ENCODE assay signal across 21 cellular contexts in genomic region chr1:159849972-159850371, GRCh38. TPM values are rescaled to one million over a fixed set of nuclear protein-coding genes. Genes with fewer than 3 reads are reported as not detected.
DNase-seq lines count a peak whose midpoint lies in the region; TF ChIP-seq lines count a peak whose summit lies in the region.
"Had no signal": no experiment of that assay in that cellular context is flagged by ENCODE, and none has a peak within 500 bp of the region (broad histone marks: within the 10 kb centered on the region; RNA-seq: fewer than 3 reads in every experiment).

No MANE protein-coding gene starts in this region.

- POLR2A ChIA-PET in A673 (lab: Charles Lee; ENCODE audit: low non-redundant PET), result no interaction called here

- no peak overlapping the region for H3K4me3 ChIP-seq in A673 (ENCODE audit: low read depth, low read length, poor library complexity, severe bottlenecking)
- no peak overlapping the region for H3K4me3 ChIP-seq in LNCaP clone FGC (ENCODE audit: low read depth, low read length)
- no peak overlapping the region for H3K4me3 ChIP-seq in brain microvascular endothelial cell (ENCODE audit: low read depth, low read length)
- H3K4me3 ChIP-seq in dorsolateral prefrontal cortex, result no peak overlapping the region
- H3K4me3 ChIP-seq: transverse colon had no signal

- no TSS peak for BruUV-seq in A673 (replicated peaks; lab: Mats Ljungman, UMichigan)

- H3K9me3 ChIP-seq in A673 (ENCODE audit: low read depth, low read length, poor library complexity, severe bottlenecking), result no peaks in the 10 kb centered on the region
- H3K9me3 ChIP-seq: transverse colon had no signal

- DNase-seq in A673 (ENCODE audit: low spot score), result peak; percentile 51
- peak; percentile 33 for DNase-seq in LNCaP clone FGC (ENCODE audit: low read depth)
- no peak for DNase-seq in brain microvascular endothelial cell
- peak; percentile 58 for DNase-seq in iris pigment epithelial cell (ENCODE audit: low read depth)
- no peak for DNase-seq in RPMI8226
- no peak for DNase-seq in dorsolateral prefrontal cortex
- DNase-seq in NCI-H510A treated with DMSO at 0.1 percent for 48 hours (lab: John Stamatoyannopoulos, UW), result no peak
- DNase-seq in NCI-H2029 (lab: John Stamatoyannopoulos, UW), result no peak
- DNase-seq: activated naive CD8-positive, alpha-beta T cell treated with anti-CD3 and anti-CD28 coated beads, Interleukin-2, amount 50 U/mL, for 24 hours; CD4-positive, alpha-beta T cell; DMS79; glutamatergic neuron; H7; KBM-7; NCI-H1105 treated with DMSO at 0.1 percent for 48 hours; NCI-H82; stimulated activated naive B cell treated with anti-CD40 and anti-IgM and Interleukin-4, amounts not matched to agents 10 μg/mL and 1 μg/mL and 100 μg/mL, for 72 hours; T-helper 1 cell; transverse colon had no signal

- TF ChIP-seq CTCF in A673 (conservative IDR thresholded peaks at IDR 0.05; ENCODE audit: low read depth, low read length) (no peak), LNCaP clone FGC (IDR thresholded peaks at IDR 0.05; ENCODE audit: control insufficient read depth, extremely low read depth, insufficient read depth) (no peak), brain microvascular endothelial cell (IDR thresholded peaks at IDR 0.05; ENCODE audit: low read depth, low read length, missing control alignments) (no peak), dorsolateral prefrontal cortex (IDR thresholded peaks at IDR 0.05 in 54 of 56, conservative IDR thresholded peaks at IDR 0.05 in 2 of 56; ENCODE audit: low read depth in 1 of 56, partially characterized antibody in 56 of 56) (no peak)

- H3K27ac ChIP-seq in A673 (ENCODE audit: low read depth, low read length, poor library complexity, severe bottlenecking) (no peak overlapping the region), brain microvascular endothelial cell (peak overlapping the region; percentile 77), dorsolateral prefrontal cortex (no peak overlapping the region)
- H3K27ac ChIP-seq: transverse colon had no signal

- H3K36me3 ChIP-seq in A673 (ENCODE audit: insufficient read depth, low read length, poor library complexity, severe bottlenecking), result no peaks in the 10 kb centered on the region
- H3K36me3 ChIP-seq in brain microvascular endothelial cell (replicated peaks), result no peaks in the 10 kb centered on the region
- H3K36me3 ChIP-seq: transverse colon had no signal

- CTCF ChIA-PET in A673 (lab: Charles Lee), result no interaction called here

- intact Hi-C loops in A673 (cut with micrococcal nuclease; ENCODE audit: unreplicated experiment), result no loop called here
- intact Hi-C loops in dorsolateral prefrontal cortex (cut with DNase I), result loop anchor here in 1 of 2 donors (5.0 kb wide), 1 partner anchor 37 kb away; no protein-coding TSS in a partner anchor

- peaks cover 9% of the 10 kb centered on the region for H3K4me1 ChIP-seq in A673 (ENCODE audit: insufficient read depth, low read length, poor library complexity, severe bottlenecking)

- H3K27me3 ChIP-seq in A673 (replicated peaks; ENCODE audit: insufficient read depth, low read depth, low read length, poor library complexity), result no peaks in the 10 kb centered on the region
- no peaks in the 10 kb centered on the region for H3K27me3 ChIP-seq in brain microvascular endothelial cell (replicated peaks)
- H3K27me3 ChIP-seq in dorsolateral prefrontal cortex, result no peaks in the 10 kb centered on the region
- H3K27me3 ChIP-seq: transverse colon had no signal

- in situ Hi-C loops in brain microvascular endothelial cell (cut with HindIII; ENCODE audit: low pct_ligation_motif_present, low sequenced_read_pairs), result no loop called here

RNA-seq across cellular contexts. Expression of gene VSIG8, which starts 12.5 kb away (rescaled TPM):
- total RNA-seq in A673 (2021) (not detected in 2 replicates), dorsolateral prefrontal cortex (under 1 TPM in 24 of 120 experiments, not detected in 96; 0.24 to 0.68 (median 0.34) TPM)
- total RNA-seq: CD4-positive, alpha-beta T cell; H7; lung microvascular endothelial cell; transverse colon; WTC11 had no signal

RNA-seq across cellular contexts. Expression of gene SLAMF8, which starts 23.3 kb away (rescaled TPM):
- not detected in 2 replicates for total RNA-seq in A673 (2021)
- 10 to 100 TPM in 1 of 120 experiments, 1 to 10 TPM in 63, under 1 TPM in 45, not detected in 11; 0.16 to 11.0 (median 1.3) TPM for total RNA-seq in dorsolateral prefrontal cortex
- total RNA-seq: H7, lung microvascular endothelial cell, WTC11 had no signal

RNA-seq across cellular contexts. Expression of gene FCRL6, which starts 47.8 kb away (rescaled TPM):
- 0.15 TPM in 1 of 2 replicates, not detected in the other for total RNA-seq in A673 (2021)
- total RNA-seq in dorsolateral prefrontal cortex, result 1 to 10 TPM in 5 of 120 experiments, under 1 TPM in 25, not detected in 90; 0.23 to 2.2 (median 0.54) TPM
- total RNA-seq: H7, lung microvascular endothelial cell, WTC11 had no signal

RNA-seq across cellular contexts. Expression of gene CFAP45, which starts 50.0 kb away (rescaled TPM):
- total RNA-seq in A673 (2021), result 1.5 and 3.6 TPM in 2 replicates
- total RNA-seq in dorsolateral prefrontal cortex, result 1 to 10 TPM in 6 of 120 experiments, under 1 TPM in 26, not detected in 88; 0.26 to 2.2 (median 0.70) TPM

Comparison
In these comparisons a context has a peak if more than half of its experiments do, and no peak if none do; other contexts are left out.
1. DNase-seq: peak in A673 (single experiment), LNCaP clone FGC (single experiment) and iris pigment epithelial cell (single experiment); none in brain microvascular endothelial cell (single experiment), RPMI8226 (single experiment), dorsolateral prefrontal cortex (0 of 10), NCI-H510A treated with DMSO at 0.1 percent for 48 hours (single experiment) and NCI-H2029 (single experiment).